Comparison of ENCODE assay signal across 8 cellular contexts in the genomic region with DNA sequence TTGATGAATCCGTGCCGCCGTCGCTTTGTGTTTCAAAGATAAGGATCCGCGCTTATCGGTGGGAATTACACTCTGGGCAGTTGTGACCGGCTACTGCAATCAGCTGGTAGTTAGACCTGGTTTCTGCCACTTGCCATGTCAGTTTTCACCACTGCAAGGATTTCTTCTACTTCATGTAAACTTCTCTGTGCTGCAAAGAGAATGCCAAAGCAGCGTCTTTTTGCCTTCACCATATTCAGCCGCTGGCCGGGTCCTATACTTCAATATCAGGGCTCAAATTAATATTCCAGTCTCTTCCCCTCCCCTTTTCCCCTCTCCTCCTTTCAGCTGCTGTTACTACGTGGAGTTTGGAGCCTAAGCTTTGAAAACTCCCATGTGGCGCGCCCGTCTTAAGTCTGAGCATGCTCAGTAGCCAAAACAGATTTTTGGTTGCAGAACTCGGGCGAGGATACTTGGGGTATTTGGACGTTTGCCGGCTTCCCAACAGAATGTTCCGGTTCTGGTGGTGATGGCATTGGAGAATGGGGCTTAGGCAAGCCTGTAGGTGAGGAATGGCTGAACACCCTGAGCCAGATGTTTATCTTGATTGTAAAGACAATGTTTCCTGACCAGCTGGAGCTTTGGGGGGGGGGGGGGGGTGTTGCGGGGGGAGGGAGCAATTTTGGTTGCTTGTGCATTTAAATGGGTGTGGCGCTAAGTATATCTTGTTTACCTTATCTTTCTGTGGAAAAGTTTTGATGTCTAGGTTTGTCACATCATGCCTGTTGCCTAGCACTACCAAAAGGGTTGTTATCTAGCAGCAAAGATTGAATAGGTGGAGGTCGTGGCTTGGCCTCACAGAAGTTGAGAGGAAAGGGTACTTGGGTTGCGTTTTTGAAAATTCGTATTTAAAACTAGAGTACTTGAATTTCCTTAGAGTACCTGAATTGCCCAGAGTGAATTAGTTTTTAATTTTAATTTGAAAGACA. TPM values are rescaled to one million over a fixed set of nuclear protein-coding genes. Genes with fewer than 3 reads are reported as not detected.
DNase-seq lines count a peak whose midpoint lies in the region; ATAC-seq, FAIRE-seq and TF ChIP-seq lines count a peak whose summit lies in the region.

No MANE protein-coding gene starts in this region.

- TF ChIP-seq EP300 in K562 (IDR thresholded peaks at IDR 0.05; ENCODE audit: low read length): no peak

- H2AFZ ChIP-seq in K562 (ENCODE audit: low read depth, low read length): peak overlapping the region; percentile 87

- ATAC-seq in HG02981 (IDR thresholded peaks at IDR 0.05; ENCODE audit: unreplicated experiment) (peak; percentile 10), K562 (peak; percentile 39)

- 1% methylated on average over 24 of the region's 25 CpGs for WGBS in K562 (ENCODE audit: insufficient coverage, low coverage, missing lambda C conversion rate)

- no peak for TF ChIP-seq CTCF in K562 (IDR thresholded peaks at IDR 0.05 in 2 of 3, conservative IDR thresholded peaks at IDR 0.05 in 1 of 3; ENCODE audit: insufficient read depth in 2 of 3, low read depth in 1 of 3, low read length in 3 of 3)

- H4K20me1 ChIP-seq in K562 (replicated peaks; ENCODE audit: control insufficient read depth, insufficient read depth, low read length): peaks cover 20% of the 10 kb centered on the region; the same call in 1 of the 2 replicates

- DNase-seq in stimulated activated CD4-positive, alpha-beta T cell treated with anti-CD3 and anti-CD28 coated beads, Interleukin-1b, Interleukin-23, amount 100 ng/mL, for 48 hours: peak; percentile 3
- no peak for DNase-seq in stimulated activated CD4-positive, alpha-beta T cell treated with anti-CD3 and anti-CD28 coated beads, Interleukin-2, amount 100 ng/mL, for 48 hours
- DNase-seq in NT2/D1 (ENCODE audit: low read depth, low spot score) (no peak), K562 (ENCODE audit: extremely low read depth in 1 of 4, low spot score in 3 of 4) (peak; percentile 32 to 64 (median 38)), hypothalamus (lab: John Stamatoyannopoulos, UW) (peak in 30 of 51 donors; percentile 2 to 64 (median 24)), pulmonary artery endothelial cell (ENCODE audit: low read depth, low spot score) (peak; percentile 5), retina (no peak)

- BruUV-seq in K562 (replicated peaks; lab: Mats Ljungman, UMichigan): TSS peak; percentile 43

- POLR2A ChIA-PET in K562 (lab: Yijun Ruan, JAX): interaction anchor here (0.6 to 1.9 kb wide), 11 partner anchors 8 to 532 kb away, joined by 3 to 6 read pairs (median 3); no protein-coding TSS in a partner anchor

- in situ Hi-C loops in K562 (cut with MboI): no loop called here

- no peaks in the 10 kb centered on the region for H3K9me3 ChIP-seq in NT2/D1 (ENCODE audit: insufficient read depth, low read length)
- H3K9me3 ChIP-seq in K562 (replicated peaks; ENCODE audit: control insufficient read depth, insufficient read depth, low read depth, low read length): no peaks in the 10 kb centered on the region

- 0 out of 2 replicates have a peak, but pooled peaks have one; percentile 13 for TF ChIP-seq POLR2A in K562 (conservative IDR thresholded peaks at IDR 0.05)

- H3K4me2 ChIP-seq in K562 (ENCODE audit: insufficient read depth, low read length): peak overlapping the region; percentile 94

- H3K79me2 ChIP-seq in K562 (ENCODE audit: control insufficient read depth, insufficient read depth, low read length): peaks cover 60% of the 10 kb centered on the region

- H3K27ac ChIP-seq in K562 (ENCODE audit: extremely low read depth, low read depth, low read length): peak overlapping the region; percentile 83

- no peaks in the 10 kb centered on the region for H3K4me1 ChIP-seq in NT2/D1 (ENCODE audit: insufficient read depth, insufficient read length)
- peaks cover 13 to 21% of the 10 kb centered on the region in 2 experiments; a peak in 4 of 5 replicates for H3K4me1 ChIP-seq in K562 (replicated peaks in 1 of 2; ENCODE audit: control insufficient read depth in 2 of 2, insufficient read depth in 2 of 2, low read length in 2 of 2)

- no peaks in the 10 kb centered on the region for H3K9me1 ChIP-seq in K562 (ENCODE audit: control insufficient read depth, insufficient read depth, low read length)

- TF ChIP-seq RAD21 in K562 (CRISPR knock-in tag; conservative IDR thresholded peaks at IDR 0.05 in 1 of 2, IDR thresholded peaks at IDR 0.05 in 1 of 2): no peak

- H3K36me3 ChIP-seq in NT2/D1 (ENCODE audit: insufficient read depth, insufficient read length, low read length) (peaks cover 6% of the 10 kb centered on the region), K562 (ENCODE audit: control insufficient read depth, insufficient read depth, low read length) (no peaks in the 10 kb centered on the region; the same call in 2 of the 3 replicates)

- peak; percentile 51 for FAIRE-seq in K562 (lab: Jason Lieb, UNC)

- no peaks in the 10 kb centered on the region for H3K27me3 ChIP-seq in NT2/D1 (ENCODE audit: insufficient read depth, insufficient read length)
- H3K27me3 ChIP-seq in K562 (ENCODE audit: control insufficient read depth in 2 of 2, insufficient read depth in 2 of 2, low read length in 2 of 2): no peaks in the 10 kb centered on the region

- peak overlapping the region; percentile 95 for H3K9ac ChIP-seq in NT2/D1 (ENCODE audit: insufficient read length, low read depth)
- H3K9ac ChIP-seq in K562 (ENCODE audit: insufficient read depth in 1 of 2, low read depth in 2 of 2, low read length in 2 of 2): peak overlapping the region; percentile 84 to 95

- intact Hi-C loops in K562 (cut with micrococcal nuclease): loop anchor here (5.0 kb wide), 1 partner anchor 51 kb away; no protein-coding TSS in a partner anchor

- CTCF ChIA-PET in K562 (lab: Yijun Ruan, JAX; ENCODE audit: low intra/inter-chr PET ratio): no interaction called here

- peak overlapping the region; percentile 79 for H3K4me3 ChIP-seq in NT2/D1 (ENCODE audit: insufficient read length, low read depth)
- peak overlapping the region; percentile 81 for H3K4me3 ChIP-seq in K562

TF ChIP-seq in K562, 482 proteins besides CTCF, POLR2A, EP300 and RAD21 (continues in another document):
- no peak for TF ChIP-seq POLR2H (tag; IDR thresholded peaks at IDR 0.05; ENCODE audit: low read depth)
- TF ChIP-seq RCOR1 (IDR thresholded peaks at IDR 0.05; ENCODE audit: borderline replicate concordance in 1 of 2, low read depth in 2 of 2, low read length in 2 of 2): 0 out of 4 replicates have a peak, but pooled peaks of 1 of the 2 experiments have one; percentile 49
- peak; percentile 50 for TF ChIP-seq SAP30 (IDR thresholded peaks at IDR 0.05; ENCODE audit: borderline replicate concordance, insufficient read depth, low read depth, low read length, poor library complexity, severe bottlenecking)
- no peak for TF ChIP-seq ZNF316 (IDR thresholded peaks at IDR 0.05)
- TF ChIP-seq NCOA2 (IDR thresholded peaks at IDR 0.05; ENCODE audit: partially characterized antibody in 2 of 2): peak in 1 of 2 experiments; percentile 14
- peak in 1 of 2 experiments; percentile 42; a peak in 1 of 4 replicates for TF ChIP-seq SIN3A (IDR thresholded peaks at IDR 0.05; ENCODE audit: borderline replicate concordance in 2 of 2, control insufficient read depth in 1 of 2, low read depth in 2 of 2, low read length in 2 of 2)
- TF ChIP-seq CREM (IDR thresholded peaks at IDR 0.05; ENCODE audit: low read depth): 0 out of 2 replicates have a peak, but pooled peaks have one; percentile 9
- TF ChIP-seq SMARCA4 (IDR thresholded peaks at IDR 0.05): 0 out of 2 replicates have a peak, but pooled peaks have one; percentile 34

RNA-seq across cellular contexts. Expression of a gene that starts 1.1 kb away (rescaled TPM):
- 37.6 and 119 TPM in 2 replicates for total RNA-seq in K562 (2011; cell fraction: chromatin; rRNA removed; ENCODE audit: low replicate concordance)
- 9.2 and 17.2 TPM in 2 replicates for total RNA-seq in K562 (2011; cell fraction: nucleolus; rRNA removed)
- 23.3 and 36.0 TPM in 2 replicates for total RNA-seq in K562 (2011; cell fraction: nucleoplasm; rRNA removed)
- total RNA-seq in K562 (2014; rRNA removed): 14.7 and 14.8 TPM in 2 replicates
- 35.0 and 47.9 TPM in 2 replicates for total RNA-seq in K562 (2014; rRNA removed; fragmentation: Illumina TruSeq; extraction: Trizol)
- 26.5 and 29.5 TPM in 2 replicates for total RNA-seq in K562 (2015; rRNA removed; fragmentation: Illumina TruSeq; extraction: Trizol)
- 34.4 and 38.5 TPM in 2 replicates for total RNA-seq in K562 (2021)
- polyA plus RNA-seq in K562 (2011; rRNA removed): 49.0 and 53.9 TPM in 2 replicates
- polyA plus RNA-seq in K562 (2011; cell fraction: cytosol; rRNA removed): 23.7 and 43.2 TPM in 2 replicates
- 15.7 and 27.0 TPM in 2 replicates for polyA plus RNA-seq in K562 (2011; cell fraction: nucleus; rRNA removed)
- 12.9 and 17.5 TPM in 2 replicates for polyA plus RNA-seq in K562 (2012)
- 20.3 and 21.1 TPM in 2 replicates for polyA plus RNA-seq in K562 (2014; fragmentation: Illumina TruSeq; extraction: Trizol)
- polyA plus RNA-seq in K562 (2014; fragmentation: Nextera tagmentation; extraction: Ambion mirVana): 10 to 100 TPM; 14.2 to 18.9 TPM
- 12.4 and 17.4 TPM in 2 replicates for polyA plus RNA-seq in K562 (2014; rRNA removed)
- 143 and 178 TPM in 2 replicates for polyA minus RNA-seq in K562 (2011; rRNA and poly(A)+ RNA removed)
- polyA minus RNA-seq in K562 (2011; cell fraction: cytosol; rRNA and poly(A)+ RNA removed): 41.4 and 59.4 TPM in 2 replicates
- polyA minus RNA-seq in K562 (2011; cell fraction: nucleus; rRNA and poly(A)+ RNA removed): 19.7 and 42.3 TPM in 2 replicates
- total RNA-seq in pulmonary artery endothelial cell: 33.1 and 39.0 TPM in 2 replicates

RNA-seq across cellular contexts. Expression of a gene that starts 59.3 kb away (rescaled TPM):
- not detected in 2 replicates for total RNA-seq in K562 (2011; cell fraction: chromatin; rRNA removed; ENCODE audit: low replicate concordance)
- total RNA-seq in K562 (2011; cell fraction: nucleolus; rRNA removed): not detected in 2 replicates
- not detected in 2 replicates for total RNA-seq in K562 (2011; cell fraction: nucleoplasm; rRNA removed)
- not detected in 2 replicates for total RNA-seq in K562 (2014; rRNA removed)
- total RNA-seq in K562 (2014; rRNA removed; fragmentation: Illumina TruSeq; extraction: Trizol): not detected in 2 replicates
- not detected in 2 replicates for total RNA-seq in K562 (2015; rRNA removed; fragmentation: Illumina TruSeq; extraction: Trizol)
- not detected in 2 replicates for total RNA-seq in K562 (2021)
- not detected in 2 replicates for polyA plus RNA-seq in K562 (2011; rRNA removed)
- not detected in 2 replicates for polyA plus RNA-seq in K562 (2011; cell fraction: cytosol; rRNA removed)
- polyA plus RNA-seq in K562 (2011; cell fraction: nucleus; rRNA removed): not detected in 2 replicates
- polyA plus RNA-seq in K562 (2012): not detected in 2 replicates
- not detected in 2 replicates for polyA plus RNA-seq in K562 (2014; fragmentation: Illumina TruSeq; extraction: Trizol)
- polyA plus RNA-seq in K562 (2014; fragmentation: Nextera tagmentation; extraction: Ambion mirVana): not detected
- not detected in 2 replicates for polyA plus RNA-seq in K562 (2014; rRNA removed)
- polyA minus RNA-seq in K562 (2011; rRNA and poly(A)+ RNA removed): not detected in 2 replicates
- not detected in 2 replicates for polyA minus RNA-seq in K562 (2011; cell fraction: cytosol; rRNA and poly(A)+ RNA removed)
- polyA minus RNA-seq in K562 (2011; cell fraction: nucleus; rRNA and poly(A)+ RNA removed): not detected in 2 replicates
- total RNA-seq in pulmonary artery endothelial cell: not detected in 2 replicates

Comparison
In these comparisons a context has a peak if more than half of its experiments do, and no peak if none do; other contexts are left out.
1. DNase-seq: peak in stimulated activated CD4-positive, alpha-beta T cell treated with anti-CD3 and anti-CD28 coated beads, Interleukin-1b, Interleukin-23, amount 100 ng/mL, for 48 hours (single experiment), K562 (4 of 4), hypothalamus (30 of 51) and pulmonary artery endothelial cell (single experiment); none in stimulated activated CD4-positive, alpha-beta T cell treated with anti-CD3 and anti-CD28 coated beads, Interleukin-2, amount 100 ng/mL, for 48 hours (0 of 2), NT2/D1 (single experiment) and retina (single experiment).